2 cellular contexts compared by ENCODE assay signal in the genomic region with DNA sequence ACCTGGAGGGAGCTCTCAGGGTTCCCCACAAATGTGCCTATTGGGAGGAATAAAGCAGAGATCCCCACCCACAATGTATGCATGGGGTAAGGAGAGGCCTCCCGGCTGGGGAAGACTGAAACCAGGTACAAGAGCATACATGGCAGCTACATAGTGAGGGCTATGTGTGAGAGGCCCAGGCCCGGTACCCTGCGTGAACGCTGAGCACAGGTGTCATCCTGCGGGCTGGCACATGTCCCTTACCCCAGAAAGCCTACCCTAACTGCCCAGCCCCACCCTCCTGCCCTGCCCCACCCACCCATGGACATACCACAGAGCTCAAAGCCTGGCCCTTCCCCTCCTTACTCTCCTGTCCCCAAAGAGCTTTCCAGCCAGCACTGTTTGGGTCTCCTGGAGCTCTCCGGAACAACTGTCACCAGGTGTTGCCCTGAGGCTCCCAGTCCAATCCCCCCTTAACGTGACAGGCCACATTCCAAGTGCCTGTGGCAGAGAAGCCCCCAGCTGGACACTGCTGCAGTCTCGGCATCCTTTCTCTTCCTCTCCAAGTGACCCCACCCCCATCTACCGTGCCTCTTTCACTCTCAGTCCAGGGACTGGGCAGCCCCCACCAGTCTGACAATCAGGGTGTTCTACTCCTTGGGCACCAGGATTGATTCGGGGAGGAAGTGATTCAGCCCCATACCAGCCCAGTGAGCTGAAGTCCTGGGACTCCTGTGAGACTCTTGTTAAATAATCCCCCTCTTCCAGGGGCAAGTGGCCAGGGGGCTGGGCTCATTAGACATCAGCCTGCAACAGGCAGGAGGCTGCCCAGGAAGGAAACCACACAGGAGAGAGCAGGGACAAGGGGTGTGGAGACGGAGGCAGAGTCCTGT.
TF ChIP-seq lines count a peak whose summit lies in the region.

No MANE protein-coding gene starts in this region.

TF ChIP-seq in SK-N-SH treated with all-trans-retinoic acid at 6 μM for 48 hours, 23 proteins besides CTCF, POLR2A, EP300 and RAD21:
- TF ChIP-seq, protein P1, sequence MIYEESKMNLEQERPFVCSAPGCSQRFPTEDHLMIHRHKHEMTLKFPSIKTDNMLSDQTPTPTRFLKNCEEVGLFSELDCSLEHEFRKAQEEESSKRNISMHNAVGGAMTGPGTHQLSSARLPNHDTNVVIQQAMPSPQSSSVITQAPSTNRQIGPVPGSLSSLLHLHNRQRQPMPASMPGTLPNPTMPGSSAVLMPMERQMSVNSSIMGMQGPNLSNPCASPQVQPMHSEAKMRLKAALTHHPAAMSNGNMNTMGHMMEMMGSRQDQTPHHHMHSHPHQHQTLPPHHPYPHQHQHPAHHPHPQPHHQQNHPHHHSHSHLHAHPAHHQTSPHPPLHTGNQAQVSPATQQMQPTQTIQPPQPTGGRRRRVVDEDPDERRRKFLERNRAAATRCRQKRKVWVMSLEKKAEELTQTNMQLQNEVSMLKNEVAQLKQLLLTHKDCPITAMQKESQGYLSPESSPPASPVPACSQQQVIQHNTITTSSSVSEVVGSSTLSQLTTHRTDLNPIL (CRISPR knock-in tag; IDR thresholded peaks at IDR 0.05; ENCODE audit: low read depth) = no peak
- TF ChIP-seq TCF4 (CRISPR knock-in tag; IDR thresholded peaks at IDR 0.05; ENCODE audit: borderline replicate concordance) = no peak
- TF ChIP-seq, protein P2, sequence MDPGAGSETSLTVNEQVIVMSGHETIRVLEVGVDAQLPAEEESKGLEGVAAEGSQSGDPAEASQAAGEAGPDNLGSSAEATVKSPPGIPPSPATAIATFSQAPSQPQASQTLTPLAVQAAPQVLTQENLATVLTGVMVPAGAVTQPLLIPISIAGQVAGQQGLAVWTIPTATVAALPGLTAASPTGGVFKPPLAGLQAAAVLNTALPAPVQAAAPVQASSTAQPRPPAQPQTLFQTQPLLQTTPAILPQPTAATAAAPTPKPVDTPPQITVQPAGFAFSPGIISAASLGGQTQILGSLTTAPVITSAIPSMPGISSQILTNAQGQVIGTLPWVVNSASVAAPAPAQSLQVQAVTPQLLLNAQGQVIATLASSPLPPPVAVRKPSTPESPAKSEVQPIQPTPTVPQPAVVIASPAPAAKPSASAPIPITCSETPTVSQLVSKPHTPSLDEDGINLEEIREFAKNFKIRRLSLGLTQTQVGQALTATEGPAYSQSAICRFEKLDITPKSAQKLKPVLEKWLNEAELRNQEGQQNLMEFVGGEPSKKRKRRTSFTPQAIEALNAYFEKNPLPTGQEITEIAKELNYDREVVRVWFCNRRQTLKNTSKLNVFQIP (CRISPR knock-in tag; IDR thresholded peaks at IDR 0.05; ENCODE audit: borderline replicate concordance, low read depth) = no peak
TF ChIP-seq in SK-N-SH treated with all-trans-retinoic acid at 6 μM for 48 hours: peak in this region for 0.

TF ChIP-seq in SK-N-SH, 30 proteins besides CTCF, POLR2A, EP300 and RAD21:
- no peak for TF ChIP-seq MEF2A (IDR thresholded peaks at IDR 0.05; ENCODE audit: borderline replicate concordance, low read depth)
